Comparison of ENCODE assay signal across 15 cellular contexts in the genomic region with DNA sequence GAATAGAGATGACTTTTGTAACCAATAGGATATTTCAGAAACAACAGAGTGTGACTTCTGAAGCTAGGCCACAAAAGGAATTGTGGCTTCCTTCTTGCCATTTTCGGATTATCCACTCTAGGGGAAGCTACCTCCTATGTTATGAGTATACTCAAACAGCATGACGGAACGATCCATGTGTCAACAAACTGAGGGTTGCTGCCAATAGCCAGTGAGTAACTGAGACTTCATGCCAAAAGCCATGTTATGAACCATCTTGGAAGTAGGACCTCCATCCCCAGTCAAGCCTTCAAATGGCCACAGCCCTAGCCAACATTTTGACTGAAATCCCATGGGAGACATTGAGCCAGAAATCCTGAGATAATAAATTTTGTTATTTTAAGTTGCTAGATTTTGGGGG.
"Had no signal": no experiment of that assay in that cellular context is flagged by ENCODE, and none has a peak within 500 bp of the region (broad histone marks: within the 10 kb centered on the region; RNA-seq: fewer than 3 reads in every experiment).

No MANE protein-coding gene starts in this region.

- H3K36me3 Mint-ChIP-seq: mesothelial cell of epicardium; natural killer cell treated with Interleukin-12 subunit alpha and Interleukin-12 subunit beta and Interleukin-15 and Interleukin-18, amount 100 ng/mL, for 72 hours had no signal

- H3K27ac ChIP-seq: heart left ventricle, psoas muscle, right lobe of liver, testis, tibial nerve had no signal

- H3K27ac Mint-ChIP-seq: mesothelial cell of epicardium; stimulated activated naive CD8-positive, alpha-beta T cell treated with anti-CD3 and anti-CD28 coated beads, Interleukin-15, amount 100 ng/mL, for 72 hours had no signal

- H3K36me3 ChIP-seq: heart left ventricle, right lobe of liver, tibial nerve had no signal

- H3K27me3 Mint-ChIP-seq: stimulated activated naive B cell treated with anti-CD40 and anti-IgM and Interleukin-4, amounts not matched to agents 10 μg/mL and 1 μg/mL and 100 μg/mL, for 72 hours had no signal

- H3K4me3 ChIP-seq: heart left ventricle, psoas muscle, right lobe of liver, testis, tibial nerve had no signal

- H3K4me3 Mint-ChIP-seq: mesothelial cell of epicardium; natural killer cell treated with Interleukin-12 subunit alpha and Interleukin-12 subunit beta and Interleukin-15 and Interleukin-18, amount 100 ng/mL, for 72 hours; stimulated activated naive CD8-positive, alpha-beta T cell treated with anti-CD3 and anti-CD28 coated beads, Interleukin-15, amount 100 ng/mL, for 72 hours had no signal

- H3K27me3 ChIP-seq: heart left ventricle, right lobe of liver, testis, tibial nerve had no signal

- H3K4me1 ChIP-seq: psoas muscle, right lobe of liver, testis had no signal

- H3K9me3 Mint-ChIP-seq: mesothelial cell of epicardium; natural killer cell treated with Interleukin-12 subunit alpha and Interleukin-12 subunit beta and Interleukin-15 and Interleukin-18, amount 100 ng/mL, for 72 hours; stimulated activated naive B cell treated with anti-CD40 and anti-IgM and Interleukin-4, amounts not matched to agents 10 μg/mL and 1 μg/mL and 100 μg/mL, for 72 hours; stimulated activated naive CD8-positive, alpha-beta T cell treated with anti-CD3 and anti-CD28 coated beads, Interleukin-15, amount 100 ng/mL, for 72 hours had no signal

- H3K4me1 Mint-ChIP-seq: mesothelial cell of epicardium had no signal

- DNase-seq: heart left ventricle; hypothalamus; islet precursor cell; mammary epithelial cell; occipital lobe; psoas muscle; retina; right lobe of liver; stimulated activated CD4-positive, alpha-beta T cell treated with anti-CD3 and anti-CD28 coated beads, Interleukin-4, amount 100 ng/mL, for 24 hours; stimulated activated naive B cell treated with anti-CD40 and anti-IgM and Interleukin-4, amounts not matched to agents 10 μg/mL and 1 μg/mL and 100 μg/mL, for 72 hours; stimulated activated naive CD8-positive, alpha-beta T cell treated with anti-CD3 and anti-CD28 coated beads, Interleukin-15, amount 100 ng/mL, for 72 hours; testis had no signal
